Comparison of ENCODE assay signal across 25 cellular contexts in the genomic region with DNA sequence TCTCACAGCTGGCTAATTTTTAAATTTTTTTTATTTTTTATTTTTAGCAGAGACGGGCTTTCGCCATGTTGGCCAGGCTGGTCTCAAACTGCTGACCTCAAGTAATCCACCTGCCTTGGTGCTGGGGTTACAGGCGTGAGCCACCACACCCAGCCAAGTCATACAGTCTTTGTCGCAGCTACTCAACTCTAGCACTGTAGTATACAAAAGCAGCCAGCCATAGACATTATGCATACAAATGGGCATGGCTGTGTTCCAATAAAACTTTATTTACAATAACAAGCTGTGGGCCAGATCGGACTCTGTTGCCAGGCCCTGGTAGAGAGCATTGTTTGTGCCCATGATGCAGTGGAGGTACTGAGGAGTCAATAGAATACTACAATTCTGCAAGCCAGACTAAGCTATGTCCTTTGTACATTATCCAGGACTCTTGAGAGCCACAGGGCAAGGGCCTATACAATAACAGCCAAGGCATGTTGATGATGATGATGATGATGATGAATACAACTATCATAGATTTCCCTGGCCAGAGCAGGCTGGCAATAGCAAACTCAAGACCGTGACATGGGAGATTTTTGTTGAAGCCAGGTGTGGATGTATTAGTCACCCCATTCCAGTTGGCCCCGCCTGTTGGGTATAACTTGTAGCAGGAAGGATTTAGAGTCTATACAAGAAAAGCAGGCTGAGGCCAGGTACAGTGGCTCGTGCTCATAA.
"Had no signal": no experiment of that assay in that cellular context is flagged by ENCODE, and none has a peak within 500 bp of the region (broad histone marks: within the 10 kb centered on the region; RNA-seq: fewer than 3 reads in every experiment).

No MANE protein-coding gene starts in this region.

- H3K36me3 ChIP-seq: prostate gland, right atrium auricular region, vagina, WERI-Rb-1 had no signal

- H3K4me3 Mint-ChIP-seq: activated CD8-positive, alpha-beta T cell treated with anti-CD3 and anti-CD28 coated beads, Interleukin-2, amount 10 ng/mL, durations not matched to agents 7 days and 5 days; activated naive CD8-positive, alpha-beta T cell treated with anti-CD3 and anti-CD28 coated beads, Interleukin-2, amount 50 U/mL, for 24 hours; activated T-helper 1 cell treated with anti-CD3 and anti-CD28 coated beads, Interleukin-12 subunit alpha, Interleukin-12 subunit beta, Interleukin-2, Interleukin-4 antibody, amounts not matched to agents 30 ng/mL and 10 ng/mL and 1 ng/mL, durations not matched to agents 14 hours and 24 hours and 36 hours; immature natural killer cell; memory B cell; natural killer cell treated with Interleukin-12 subunit alpha and Interleukin-12 subunit beta and Interleukin-15 and Interleukin-18, amount 100 ng/mL, for 72 hours; T-helper 2 cell treated with Interferon-gamma antibody and Interleukin-4, amounts not matched to agents 5 μg/mL and 100 μg/mL, for 36 hours had no signal

- H3K27ac ChIP-seq: body of pancreas, hepatocyte, prostate gland, right atrium auricular region, tibial nerve, vagina, WERI-Rb-1 had no signal

- H2AFZ ChIP-seq: hepatocyte had no signal

- H3K27ac Mint-ChIP-seq: activated CD8-positive, alpha-beta T cell treated with anti-CD3 and anti-CD28 coated beads, Interleukin-2, amount 10 ng/mL, durations not matched to agents 7 days and 5 days; activated naive CD8-positive, alpha-beta T cell treated with anti-CD3 and anti-CD28 coated beads, Interleukin-2, amount 50 U/mL, for 24 hours; activated T-helper 1 cell treated with anti-CD3 and anti-CD28 coated beads, Interleukin-12 subunit alpha, Interleukin-12 subunit beta, Interleukin-2, Interleukin-4 antibody, amounts not matched to agents 30 ng/mL and 10 ng/mL and 1 ng/mL, durations not matched to agents 14 hours and 24 hours and 36 hours; immature natural killer cell; memory B cell; natural killer cell treated with Interleukin-12 subunit alpha and Interleukin-12 subunit beta and Interleukin-15 and Interleukin-18, amount 100 ng/mL, for 72 hours; T-helper 2 cell treated with Interferon-gamma antibody and Interleukin-4, amounts not matched to agents 5 μg/mL and 100 μg/mL, for 36 hours had no signal

- H3K9me3 ChIP-seq: body of pancreas, prostate gland, right atrium auricular region, tibial nerve, vagina had no signal

- H3K4me1 ChIP-seq: body of pancreas, prostate gland, right atrium auricular region, tibial nerve, vagina had no signal

- H3K27me3 ChIP-seq: body of pancreas, right atrium auricular region, tibial nerve, vagina had no signal

- H3K9me3 Mint-ChIP-seq: activated naive CD8-positive, alpha-beta T cell treated with anti-CD3 and anti-CD28 coated beads, Interleukin-2, amount 50 U/mL, for 24 hours; activated T-helper 1 cell treated with anti-CD3 and anti-CD28 coated beads, Interleukin-12 subunit alpha, Interleukin-12 subunit beta, Interleukin-2, Interleukin-4 antibody, amounts not matched to agents 30 ng/mL and 10 ng/mL and 1 ng/mL, durations not matched to agents 14 hours and 24 hours and 36 hours; immature natural killer cell; memory B cell; natural killer cell treated with Interleukin-12 subunit alpha and Interleukin-12 subunit beta and Interleukin-15 and Interleukin-18, amount 100 ng/mL, for 72 hours; T-helper 2 cell treated with Interferon-gamma antibody and Interleukin-4, amounts not matched to agents 5 μg/mL and 100 μg/mL, for 36 hours had no signal

- H3K79me2 ChIP-seq: hepatocyte had no signal

- H3K4me1 Mint-ChIP-seq: immature natural killer cell had no signal

- ATAC-seq: activated CD8-positive, alpha-beta T cell treated with anti-CD3 and anti-CD28 coated beads, Interleukin-2, amount 10 ng/mL, durations not matched to agents 7 days and 5 days; activated naive CD8-positive, alpha-beta T cell treated with anti-CD3 and anti-CD28 coated beads, Interleukin-2, amount 50 U/mL, for 24 hours; body of pancreas; left cardiac atrium; natural killer cell treated with Interleukin-12 subunit alpha and Interleukin-12 subunit beta and Interleukin-15 and Interleukin-18, amount 100 ng/mL, for 72 hours; stimulated activated naive CD8-positive, alpha-beta T cell treated with anti-CD3 and anti-CD28 coated beads, Interleukin-15, Interleukin-2, amounts not matched to agents 100 U/mL and 50 U/mL, for 24 hours had no signal

- DNase-seq: activated CD4-positive, alpha-beta T cell treated with anti-CD3 and anti-CD28 coated beads, Interleukin-2, amount 50 U/mL, for 1 hour; activated CD4-positive, CD25-positive, alpha-beta regulatory T cell treated with anti-CD3 and anti-CD28 coated beads, Interleukin-2, amount 50 U/mL, for 72 hours; activated CD8-positive, alpha-beta T cell treated with anti-CD3 and anti-CD28 coated beads, Interleukin-2, amount 10 ng/mL, durations not matched to agents 7 days and 5 days; activated gamma-delta T cell; activated naive CD4-positive, alpha-beta T cell treated with anti-CD3 and anti-CD28 coated beads, Interleukin-2, amount 50 U/mL, for 16 hours; activated naive CD8-positive, alpha-beta T cell treated with anti-CD3 and anti-CD28 coated beads, Interleukin-2, amount 50 U/mL, for 24 hours; body of pancreas; caudate nucleus; foreskin fibroblast; glutamatergic neuron; immature natural killer cell; left cardiac atrium; stimulated activated CD4-positive, alpha-beta T cell treated with anti-CD3 and anti-CD28 coated beads, Interleukin-4, amount 100 ng/mL, for 4 hours; stimulated activated naive CD8-positive, alpha-beta T cell treated with anti-CD3 and anti-CD28 coated beads, Interleukin-15, Interleukin-2, amounts not matched to agents 100 U/mL and 50 U/mL, for 24 hours; substantia nigra; WERI-Rb-1 had no signal

- H3K4me3 ChIP-seq: body of pancreas, hepatocyte, prostate gland, right atrium auricular region, tibial nerve, vagina had no signal

- H3K36me3 Mint-ChIP-seq: immature natural killer cell; natural killer cell treated with Interleukin-12 subunit alpha and Interleukin-12 subunit beta and Interleukin-15 and Interleukin-18, amount 100 ng/mL, for 72 hours had no signal

- H3K4me2 ChIP-seq: hepatocyte had no signal
